In genomic region chrX:148049441-148049840, GRCh38 we compare ENCODE assay signal across 9 cellular contexts.
A peak's percentile ranks its signal among the peaks of the same experiment; 100 is the strongest.
DNase-seq lines count a peak whose midpoint lies in the region; ATAC-seq and TF ChIP-seq lines count a peak whose summit lies in the region.
"Had no signal": no experiment of that assay in that cellular context is flagged by ENCODE, and none has a peak within 500 bp of the region (broad histone marks: within the 10 kb centered on the region; RNA-seq: fewer than 3 reads in every experiment).

No MANE protein-coding gene starts in this region.

- peak; percentile 50 for ATAC-seq in WTC11
- no peak for ATAC-seq in HG03097 (IDR thresholded peaks at IDR 0.05; ENCODE audit: low FRiP score, unreplicated experiment)

- H3K27me3 ChIP-seq in kidney epithelial cell (ENCODE audit: control insufficient read depth, insufficient read depth, low read length): no peaks in the 10 kb centered on the region

- no peak overlapping the region for H3K27ac Mint-ChIP-seq in WTC11
- no peak overlapping the region for H3K27ac Mint-ChIP-seq in activated naive CD4-positive, alpha-beta T cell treated with anti-CD3 and anti-CD28 coated beads, Interleukin-2, amount 10 ng/mL, durations not matched to agents 7 days and 5 days
- H3K27ac Mint-ChIP-seq: dendritic cell treated with granulocyte-macrophage colony-stimulating factor and Interleukin-4, amounts not matched to agents 40 ng/mL and 50 ng/mL, for 4 days had no signal

- no peaks in the 10 kb centered on the region for H3K4me1 Mint-ChIP-seq in WTC11
- H3K4me1 Mint-ChIP-seq in activated naive CD4-positive, alpha-beta T cell treated with anti-CD3 and anti-CD28 coated beads, Interleukin-2, amount 10 ng/mL, durations not matched to agents 7 days and 5 days: no peaks in the 10 kb centered on the region

- H3K4me3 Mint-ChIP-seq in WTC11: no peak overlapping the region
- no peak overlapping the region for H3K4me3 Mint-ChIP-seq in activated naive CD4-positive, alpha-beta T cell treated with anti-CD3 and anti-CD28 coated beads, Interleukin-2, amount 10 ng/mL, durations not matched to agents 7 days and 5 days
- H3K4me3 Mint-ChIP-seq: dendritic cell treated with granulocyte-macrophage colony-stimulating factor and Interleukin-4, amounts not matched to agents 40 ng/mL and 50 ng/mL, for 4 days had no signal

- TF ChIP-seq POLR2A in NB4 (IDR thresholded peaks at IDR 0.05; ENCODE audit: extremely low read depth, insufficient read length): no peak

- no peaks in the 10 kb centered on the region for H3K27me3 Mint-ChIP-seq in WTC11 (ENCODE audit: low read depth)
- H3K27me3 Mint-ChIP-seq in activated naive CD4-positive, alpha-beta T cell treated with anti-CD3 and anti-CD28 coated beads, Interleukin-2, amount 10 ng/mL, durations not matched to agents 7 days and 5 days: no peaks in the 10 kb centered on the region
- H3K27me3 Mint-ChIP-seq: dendritic cell treated with granulocyte-macrophage colony-stimulating factor and Interleukin-4, amounts not matched to agents 40 ng/mL and 50 ng/mL, for 4 days had no signal

- H3K4me3 ChIP-seq in NB4 (ENCODE audit: low read depth, low read length) (no peak overlapping the region), kidney epithelial cell (ENCODE audit: low read depth, low read length) (no peak overlapping the region)

- TF ChIP-seq CTCF in GM10266 (IDR thresholded peaks at IDR 0.05; ENCODE audit: control insufficient read depth, insufficient read depth, low read depth, missing control alignments) (peak; percentile 27), NB4 (IDR thresholded peaks at IDR 0.05; ENCODE audit: low read depth, low read length) (no peak), WTC11 (IDR thresholded peaks at IDR 0.05) (0 out of 2 replicates have a peak, but pooled peaks have one; percentile 15), kidney epithelial cell (IDR thresholded peaks at IDR 0.05; ENCODE audit: insufficient read depth, low read length, poor library complexity, severe bottlenecking) (peak; percentile 57)

- H3K9me3 Mint-ChIP-seq in WTC11: no peaks in the 10 kb centered on the region
- no peaks in the 10 kb centered on the region for H3K9me3 Mint-ChIP-seq in activated naive CD4-positive, alpha-beta T cell treated with anti-CD3 and anti-CD28 coated beads, Interleukin-2, amount 10 ng/mL, durations not matched to agents 7 days and 5 days
- H3K9me3 Mint-ChIP-seq: dendritic cell treated with granulocyte-macrophage colony-stimulating factor and Interleukin-4, amounts not matched to agents 40 ng/mL and 50 ng/mL, for 4 days had no signal

- POLR2A ChIA-PET in WTC11 (lab: Charles Lee): no interaction called here

- in situ Hi-C loops in ACHN (cut with HindIII; ENCODE audit: low pct_ligation_motif_present, low pct_unique_long_range_greater_than_20kb, low sequenced_read_pairs): no loop called here

- no peaks in the 10 kb centered on the region for H3K36me3 Mint-ChIP-seq in WTC11
- no peaks in the 10 kb centered on the region for H3K36me3 Mint-ChIP-seq in activated naive CD4-positive, alpha-beta T cell treated with anti-CD3 and anti-CD28 coated beads, Interleukin-2, amount 10 ng/mL, durations not matched to agents 7 days and 5 days

- H3K36me3 ChIP-seq in kidney epithelial cell (ENCODE audit: control insufficient read depth, insufficient read depth, low read length): no peaks in the 10 kb centered on the region

- CTCF ChIA-PET in WTC11 (lab: Charles Lee): no interaction called here
- CTCF ChIA-PET in activated naive CD4-positive, alpha-beta T cell treated with anti-CD3 and anti-CD28 coated beads, Interleukin-2, amount 10 ng/mL, durations not matched to agents 7 days and 5 days (lab: Charles Lee): interaction anchor here (0.7 to 1.7 kb wide), 2 partner anchors 23 to 1237 kb away, joined by 3 to 4 read pairs; no protein-coding TSS in a partner anchor

- DNase-seq in ACHN (peak; percentile 33), GM10266 (ENCODE audit: extremely low spot score) (peak; percentile 12), NB4 (ENCODE audit: low read depth) (peak; percentile 53), WTC11 (ENCODE audit: low spot score) (no peak), kidney epithelial cell (ENCODE audit: low read depth) (no peak)
- no peak for DNase-seq in activated CD4-positive, CD25-positive, alpha-beta regulatory T cell treated with anti-CD3 and anti-CD28 coated beads, Interleukin-2, amount 50 U/mL, for 72 hours
- DNase-seq in activated naive CD4-positive, alpha-beta T cell treated with anti-CD3 and anti-CD28 coated beads, Interleukin-2, amount 10 ng/mL, durations not matched to agents 7 days and 5 days: no peak

TF ChIP-seq in WTC11, 78 proteins besides CTCF, POLR2A, EP300 and RAD21 (continues in another document):
- no peak for TF ChIP-seq AFF4 (CRISPR knock-in tag; IDR thresholded peaks at IDR 0.05; ENCODE audit: borderline replicate concordance)
- TF ChIP-seq ZNF281 (CRISPR knock-in tag; IDR thresholded peaks at IDR 0.05): no peak
- no peak for TF ChIP-seq E2F1 (CRISPR knock-in tag; IDR thresholded peaks at IDR 0.05)
- no peak for TF ChIP-seq MYBL2 (CRISPR knock-in tag; IDR thresholded peaks at IDR 0.05)
- TF ChIP-seq FOXJ3 (CRISPR knock-in tag; IDR thresholded peaks at IDR 0.05; ENCODE audit: borderline replicate concordance): no peak
- TF ChIP-seq GABPB1 (CRISPR knock-in tag; IDR thresholded peaks at IDR 0.05): no peak
- no peak for TF ChIP-seq FOXP1 (CRISPR knock-in tag; IDR thresholded peaks at IDR 0.05; ENCODE audit: borderline replicate concordance)
- no peak for TF ChIP-seq ZNF671 (CRISPR knock-in tag; IDR thresholded peaks at IDR 0.05)
- no peak for TF ChIP-seq E2F5 (CRISPR knock-in tag; IDR thresholded peaks at IDR 0.05)
- TF ChIP-seq ZNF416 (CRISPR knock-in tag; IDR thresholded peaks at IDR 0.05): no peak

Comparison
In these comparisons a context has a peak if more than half of its experiments do, and no peak if none do; other contexts are left out.
1. DNase-seq: peak in ACHN (single experiment), GM10266 (single experiment) and NB4 (single experiment); none in WTC11 (single experiment), kidney epithelial cell (single experiment), activated CD4-positive, CD25-positive, alpha-beta regulatory T cell treated with anti-CD3 and anti-CD28 coated beads, Interleukin-2, amount 50 U/mL, for 72 hours (single experiment) and activated naive CD4-positive, alpha-beta T cell treated with anti-CD3 and anti-CD28 coated beads, Interleukin-2, amount 10 ng/mL, durations not matched to agents 7 days and 5 days (single experiment).